Comparison of ENCODE assay signal across 18 cellular contexts in genomic region chr6:7088076-7088742, GRCh38. TPM values are rescaled to one million over a fixed set of nuclear protein-coding genes. Genes with fewer than 3 reads are reported as not detected.
DNase-seq lines count a peak whose midpoint lies in the region; ATAC-seq, FAIRE-seq and TF ChIP-seq lines count a peak whose summit lies in the region.
"Had no signal": no experiment of that assay in that cellular context is flagged by ENCODE, and none has a peak within 500 bp of the region (broad histone marks: within the 10 kb centered on the region; RNA-seq: fewer than 3 reads in every experiment).

No MANE protein-coding gene starts in this region.

- H3K9me3 Mint-ChIP-seq in CD4-positive, alpha-beta T cell: no peaks in the 10 kb centered on the region
- H3K9me3 Mint-ChIP-seq: naive B cell had no signal

- peak; percentile 23 for DNase-seq in NCI-H2029 (lab: John Stamatoyannopoulos, UW)
- no peak for DNase-seq in NCI-H2029 treated with DMSO at 0.1 percent for 48 hours (lab: John Stamatoyannopoulos, UW)
- no peak for DNase-seq in CD4-positive, alpha-beta T cell
- DNase-seq in WERI-Rb-1: peak; percentile 6
- DNase-seq in mucosa of descending colon: peak in 2 of 3 donors; percentile 45 to 52
- DNase-seq in kidney: no peak
- DNase-seq in HCEC 1CT: no peak
- DNase-seq: MV-4-11; naive B cell; NCI-H2107; NK-92 treated with Interleukin-12 subunit alpha and Interleukin-12 subunit beta, amount 100 ng/mL, for 24 hours; T-helper 9 cell had no signal

- no peaks in the 10 kb centered on the region for H3K9me3 ChIP-seq in CD4-positive, alpha-beta T cell (ENCODE audit: control insufficient read depth, low read length)
- H3K9me3 ChIP-seq in WERI-Rb-1 (ENCODE audit: severe bottlenecking) (peaks cover 9% of the 10 kb centered on the region), mucosa of descending colon (no peaks in the 10 kb centered on the region), kidney (ENCODE audit: control insufficient read depth in 1 of 2, low read length in 2 of 2) (no peaks in the 10 kb centered on the region)
- H3K9me3 ChIP-seq: prostate gland had no signal

- intact Hi-C loops in CD4-positive, alpha-beta T cell (cut with DNase I, micrococcal nuclease): loop anchor here in 1 of 2 experiments (5.0 kb wide), 1 partner anchor 36 kb away; no protein-coding TSS in a partner anchor
- intact Hi-C loops in mucosa of descending colon (cut with DNase I, micrococcal nuclease): no loop called here
- intact Hi-C loops in kidney (cut with DNase I): no loop called here

- peak overlapping the region; percentile 78 for H3K4me3 Mint-ChIP-seq in CD4-positive, alpha-beta T cell

- peak overlapping the region; percentile 70 for H3K27ac Mint-ChIP-seq in CD4-positive, alpha-beta T cell

- peak; percentile 30 for ATAC-seq in CD4-positive, alpha-beta T cell (ENCODE audit: poor library complexity)
- ATAC-seq in mucosa of descending colon: peak; percentile 59
- ATAC-seq in GM21447 (IDR thresholded peaks at IDR 0.05; ENCODE audit: unreplicated experiment): no peak
- ATAC-seq: Right ventricle myocardium inferior had no signal

- no peaks in the 10 kb centered on the region for H3K36me3 Mint-ChIP-seq in CD4-positive, alpha-beta T cell (ENCODE audit: low read depth)
- H3K36me3 Mint-ChIP-seq: naive B cell had no signal

- H3K4me3 ChIP-seq in WERI-Rb-1 (ENCODE audit: low read depth, low read length) (no peak overlapping the region), mucosa of descending colon (no peak overlapping the region), kidney (ENCODE audit: low read length in 2 of 2) (no peak overlapping the region)
- H3K4me3 ChIP-seq: prostate gland had no signal

- H3K27me3 Mint-ChIP-seq in CD4-positive, alpha-beta T cell: no peaks in the 10 kb centered on the region
- H3K27me3 Mint-ChIP-seq: naive B cell had no signal

- FAIRE-seq in kidney (lab: Jason Lieb, UNC): no peak
- FAIRE-seq: A204.1, bronchial epithelial cell, HTR-8/SVneo had no signal

- H3K4me1 ChIP-seq in mucosa of descending colon (ENCODE audit: low read depth) (peaks cover 19% of the 10 kb centered on the region), kidney (ENCODE audit: control insufficient read depth in 1 of 2, insufficient read depth in 1 of 2, low read depth in 1 of 2, low read length in 2 of 2) (peaks cover 4 to 5% of the 10 kb centered on the region in 2 donors)
- H3K4me1 ChIP-seq: prostate gland had no signal

- POLR2A ChIA-PET in CD4-positive, alpha-beta T cell (lab: Charles Lee): interaction anchor here (1.0 to 4.1 kb wide), 8 partner anchors 14 to 52 kb away, joined by 3 to 60 read pairs (median 6); partner anchors contain the start of gene RREB1

- H3K9ac ChIP-seq in kidney (ENCODE audit: low read length in 2 of 2): no peak overlapping the region

- H3K36me3 ChIP-seq in WERI-Rb-1 (no peaks in the 10 kb centered on the region), mucosa of descending colon (ENCODE audit: low read depth) (no peaks in the 10 kb centered on the region), kidney (ENCODE audit: control insufficient read depth in 1 of 2, insufficient read depth in 2 of 2, low read length in 2 of 2) (no peaks in the 10 kb centered on the region)
- H3K36me3 ChIP-seq: prostate gland had no signal

- CTCF ChIA-PET in CD4-positive, alpha-beta T cell (lab: Charles Lee): interaction anchor here (1.2 to 1.7 kb wide), 2 partner anchors 15 to 79 kb away, joined by 3 to 4 read pairs; no protein-coding TSS in a partner anchor

- no peak overlapping the region for H3K27ac ChIP-seq in CD4-positive, alpha-beta T cell (ENCODE audit: low read depth, low read length)
- H3K27ac ChIP-seq in WERI-Rb-1 (no peak overlapping the region), kidney (ENCODE audit: low read depth in 2 of 2, low read length in 2 of 2) (no peak overlapping the region)

- no peak for TF ChIP-seq CTCF in CD4-positive, alpha-beta T cell (IDR thresholded peaks at IDR 0.05)
- no peak for TF ChIP-seq CTCF in WERI-Rb-1 (IDR thresholded peaks at IDR 0.05; ENCODE audit: low read depth, low read length)
- TF ChIP-seq CTCF in mucosa of descending colon (IDR thresholded peaks at IDR 0.05): no peak
- no peak for TF ChIP-seq CTCF in kidney (IDR thresholded peaks at IDR 0.05; ENCODE audit: borderline replicate concordance, extremely low read depth, insufficient read depth)

- no peaks in the 10 kb centered on the region for H3K27me3 ChIP-seq in CD4-positive, alpha-beta T cell (ENCODE audit: control insufficient read depth, insufficient read depth, low read length)
- H3K27me3 ChIP-seq in WERI-Rb-1 (ENCODE audit: insufficient read depth, low read depth, severe bottlenecking): no peaks in the 10 kb centered on the region

- peaks cover 36% of the 10 kb centered on the region for H3K4me1 Mint-ChIP-seq in CD4-positive, alpha-beta T cell (ENCODE audit: low read depth)

RNA-seq across cellular contexts. Expression of gene RREB1, which starts 19.6 kb away (rescaled TPM):
- total RNA-seq in CD4-positive, alpha-beta T cell: 10 to 100 TPM; 56.5 to 60.0 TPM
- total RNA-seq in mucosa of descending colon: 10 to 100 TPM; 64.9 to 85.9 (median 74.7) TPM
- 56.5 TPM for total RNA-seq in kidney
- 5.9 TPM for polyA plus RNA-seq in kidney (ENCODE audit: insufficient read depth, low read depth, low replicate concordance)

Comparison
In these comparisons a context has a peak if more than half of its experiments do, and no peak if none do; other contexts are left out.
1. DNase-seq: peak in NCI-H2029 (single experiment), WERI-Rb-1 (single experiment) and mucosa of descending colon (2 of 3); none in NCI-H2029 treated with DMSO at 0.1 percent for 48 hours (single experiment), CD4-positive, alpha-beta T cell (0 of 10), kidney (single experiment) and HCEC 1CT (single experiment).